In the genomic region with DNA sequence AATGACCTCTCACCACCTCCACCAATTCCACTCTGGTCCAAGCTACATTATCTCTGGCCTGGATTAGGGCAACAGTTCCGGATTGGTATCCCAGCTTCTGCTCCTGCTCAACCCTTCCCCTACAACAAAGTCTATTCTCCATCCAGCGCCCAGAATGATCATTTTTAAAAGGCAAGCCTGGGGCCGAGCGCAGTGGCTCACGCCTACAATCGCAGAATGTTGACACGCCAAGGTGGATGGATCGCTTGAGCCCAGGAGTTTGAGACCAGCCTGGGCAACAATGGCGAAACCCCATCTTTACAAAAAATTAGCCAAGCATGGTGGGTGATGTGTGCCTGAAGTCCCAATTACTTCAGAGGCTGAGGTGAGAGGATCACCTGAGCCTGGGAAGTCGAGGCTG, we compare ENCODE assay signal across 1 cellular context.
TF ChIP-seq lines count a peak whose summit lies in the region.

No MANE protein-coding gene starts in this region.

TF ChIP-seq in H1, 55 proteins besides CTCF, POLR2A, EP300 and RAD21 (continued from another document):
- TF ChIP-seq, protein P1, sequence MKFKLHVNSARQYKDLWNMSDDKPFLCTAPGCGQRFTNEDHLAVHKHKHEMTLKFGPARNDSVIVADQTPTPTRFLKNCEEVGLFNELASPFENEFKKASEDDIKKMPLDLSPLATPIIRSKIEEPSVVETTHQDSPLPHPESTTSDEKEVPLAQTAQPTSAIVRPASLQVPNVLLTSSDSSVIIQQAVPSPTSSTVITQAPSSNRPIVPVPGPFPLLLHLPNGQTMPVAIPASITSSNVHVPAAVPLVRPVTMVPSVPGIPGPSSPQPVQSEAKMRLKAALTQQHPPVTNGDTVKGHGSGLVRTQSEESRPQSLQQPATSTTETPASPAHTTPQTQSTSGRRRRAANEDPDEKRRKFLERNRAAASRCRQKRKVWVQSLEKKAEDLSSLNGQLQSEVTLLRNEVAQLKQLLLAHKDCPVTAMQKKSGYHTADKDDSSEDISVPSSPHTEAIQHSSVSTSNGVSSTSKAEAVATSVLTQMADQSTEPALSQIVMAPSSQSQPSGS (IDR thresholded peaks at IDR 0.05; ENCODE audit: low read length), result no peak
- TF ChIP-seq BACH1 (IDR thresholded peaks at IDR 0.05; ENCODE audit: low read length), result no peak
- TF ChIP-seq KDM1A (IDR thresholded peaks at IDR 0.05; ENCODE audit: borderline replicate concordance, low read length), result no peak
- TF ChIP-seq, protein P2, sequence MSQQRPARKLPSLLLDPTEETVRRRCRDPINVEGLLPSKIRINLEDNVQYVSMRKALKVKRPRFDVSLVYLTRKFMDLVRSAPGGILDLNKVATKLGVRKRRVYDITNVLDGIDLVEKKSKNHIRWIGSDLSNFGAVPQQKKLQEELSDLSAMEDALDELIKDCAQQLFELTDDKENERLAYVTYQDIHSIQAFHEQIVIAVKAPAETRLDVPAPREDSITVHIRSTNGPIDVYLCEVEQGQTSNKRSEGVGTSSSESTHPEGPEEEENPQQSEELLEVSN (IDR thresholded peaks at IDR 0.05), result no peak
- no peak for TF ChIP-seq CHD2 (IDR thresholded peaks at IDR 0.05; ENCODE audit: low read length)
- no peak for TF ChIP-seq SUZ12 (IDR thresholded peaks at IDR 0.05; ENCODE audit: low read length)
- no peak for TF ChIP-seq RXRA (IDR thresholded peaks at IDR 0.05; ENCODE audit: insufficient read depth, low read depth, low read length)
- TF ChIP-seq CBX5 (IDR thresholded peaks at IDR 0.05; ENCODE audit: low read depth, low read length), result no peak
- TF ChIP-seq TAF7 (optimal IDR thresholded peaks at IDR 0.05; ENCODE audit: borderline replicate concordance, low read depth, low read length), result no peak
- TF ChIP-seq TCF12 (IDR thresholded peaks at IDR 0.05; ENCODE audit: low read depth, low read length), result no peak
- no peak for TF ChIP-seq ASH2L (IDR thresholded peaks at IDR 0.05; ENCODE audit: low read length)
- TF ChIP-seq SP1 (IDR thresholded peaks at IDR 0.05; ENCODE audit: low read depth, low read length), result no peak
